15 cellular contexts compared by ENCODE assay signal in genomic region chr1:182015360-182015759, GRCh38. TPM values are rescaled to one million over a fixed set of nuclear protein-coding genes. Genes with fewer than 3 reads are reported as not detected.
DNase-seq lines count a peak whose midpoint lies in the region; ATAC-seq, FAIRE-seq and TF ChIP-seq lines count a peak whose summit lies in the region.
"Had no signal": no experiment of that assay in that cellular context is flagged by ENCODE, and none has a peak within 500 bp of the region (broad histone marks: within the 10 kb centered on the region; RNA-seq: fewer than 3 reads in every experiment).

No MANE protein-coding gene starts in this region.

- H2AK5ac ChIP-seq in mesenchymal stem cell (ENCODE audit: low read length, severe bottlenecking) = no peak overlapping the region

- no peak for ATAC-seq in HG03108 (IDR thresholded peaks at IDR 0.05; ENCODE audit: unreplicated experiment)
- no peak for ATAC-seq in HG03521 (IDR thresholded peaks at IDR 0.05; ENCODE audit: unreplicated experiment)

- H3K9me3 ChIP-seq in left ventricle myocardium inferior (replicated peaks) = peaks cover 29% of the 10 kb centered on the region
- H3K9me3 ChIP-seq in right atrium auricular region = no peaks in the 10 kb centered on the region
- peaks cover 7% of the 10 kb centered on the region for H3K9me3 ChIP-seq in mesenchymal stem cell (ENCODE audit: control insufficient read depth, low read length)

- no peak overlapping the region for H3K23ac ChIP-seq in mesenchymal stem cell (ENCODE audit: low read length in 2 of 2)

- 100% methylated on average over 1 of the region's 2 CpGs for WGBS in mesenchymal stem cell

- intact Hi-C loops in left ventricle myocardium inferior (cut with micrococcal nuclease) = no loop called here

- DNase-seq in left ventricle myocardium inferior = no peak
- DNase-seq in right atrium auricular region (ENCODE audit: low spot score) = no peak
- DNase-seq in LNCaP clone FGC (ENCODE audit: low read depth) = no peak
- DNase-seq in bronchial epithelial cell (ENCODE audit: low read depth) = no peak
- DNase-seq in mesenchymal stem cell = no peak
- DNase-seq in ecto neural progenitor cell (ENCODE audit: low spot score) = no peak
- DNase-seq: activated CD4-positive, alpha-beta memory T cell treated with anti-CD3 and anti-CD28 coated beads for 36 hours; AML-193; DMS79; glutamatergic neuron; kidney glomerular epithelial cell; NCI-H1417; NCI-H446 treated with DMSO at 0.1 percent for 48 hours had no signal

- no peaks in the 10 kb centered on the region for H3K27me3 ChIP-seq in left ventricle myocardium inferior (ENCODE audit: low read depth)
- no peaks in the 10 kb centered on the region for H3K27me3 ChIP-seq in right atrium auricular region
- H3K27me3 ChIP-seq in bronchial epithelial cell (ENCODE audit: control insufficient read depth, insufficient read depth, low read length) = no peaks in the 10 kb centered on the region
- no peaks in the 10 kb centered on the region for H3K27me3 ChIP-seq in mesenchymal stem cell (ENCODE audit: control insufficient read depth in 1 of 2, insufficient read depth in 1 of 2, low read length in 2 of 2)

- H3K27ac ChIP-seq in left ventricle myocardium inferior (replicated peaks) = no peak overlapping the region
- no peak overlapping the region for H3K27ac ChIP-seq in right atrium auricular region
- H3K27ac ChIP-seq in mesenchymal stem cell (ENCODE audit: low read length, poor library complexity, severe bottlenecking) = no peak overlapping the region

- H3K4me2 ChIP-seq in mesenchymal stem cell (ENCODE audit: low read length, poor library complexity, severe bottlenecking) = no peak overlapping the region

- H3K36me3 ChIP-seq in left ventricle myocardium inferior = no peaks in the 10 kb centered on the region
- no peaks in the 10 kb centered on the region for H3K36me3 ChIP-seq in right atrium auricular region
- H3K36me3 ChIP-seq in bronchial epithelial cell (ENCODE audit: control insufficient read depth, insufficient read depth, low read length) = no peaks in the 10 kb centered on the region
- H3K36me3 ChIP-seq in mesenchymal stem cell (ENCODE audit: control insufficient read depth in 1 of 2, insufficient read depth in 2 of 2, low read depth in 1 of 2, low read length in 2 of 2) = no peaks in the 10 kb centered on the region

- H4K91ac ChIP-seq in mesenchymal stem cell (ENCODE audit: low read length) = no peak overlapping the region

- no peak overlapping the region for H3K18ac ChIP-seq in mesenchymal stem cell (ENCODE audit: low read depth in 1 of 2, low read length in 2 of 2)

- no peak overlapping the region for H3K9ac ChIP-seq in mesenchymal stem cell (ENCODE audit: low read length)

- H3K79me1 ChIP-seq in mesenchymal stem cell (replicated peaks; ENCODE audit: low read length, poor library complexity, severe bottlenecking) = no peaks in the 10 kb centered on the region

- no peak for FAIRE-seq in bronchial epithelial cell (lab: Jason Lieb, UNC)

- H2BK5ac ChIP-seq in mesenchymal stem cell (ENCODE audit: low read depth, low read length, poor library complexity, severe bottlenecking) = no peak overlapping the region

- H3K4me3 ChIP-seq in left ventricle myocardium inferior (no peak overlapping the region), right atrium auricular region (no peak overlapping the region), LNCaP clone FGC (ENCODE audit: low read depth, low read length) (no peak overlapping the region), bronchial epithelial cell (ENCODE audit: low read depth, low read length) (no peak overlapping the region), mesenchymal stem cell (ENCODE audit: insufficient read depth in 1 of 2, low read depth in 1 of 2, low read length in 2 of 2) (no peak overlapping the region)

- no peak overlapping the region for H3K4ac ChIP-seq in mesenchymal stem cell (ENCODE audit: low read depth in 1 of 2, low read length in 2 of 2)

- no peaks in the 10 kb centered on the region for H3K4me1 ChIP-seq in left ventricle myocardium inferior
- H3K4me1 ChIP-seq in right atrium auricular region = no peaks in the 10 kb centered on the region
- H3K4me1 ChIP-seq in mesenchymal stem cell (ENCODE audit: control insufficient read depth, insufficient read depth, low read depth, low read length) = no peaks in the 10 kb centered on the region

- no peak overlapping the region for H2BK15ac ChIP-seq in mesenchymal stem cell (ENCODE audit: low read depth, poor library complexity, severe bottlenecking)

- H2BK12ac ChIP-seq in mesenchymal stem cell (ENCODE audit: low read length in 2 of 2) = no peak overlapping the region

- no peak overlapping the region for H3K14ac ChIP-seq in mesenchymal stem cell (ENCODE audit: low read length in 2 of 2)

- no peak overlapping the region for H4K8ac ChIP-seq in mesenchymal stem cell (ENCODE audit: low read length)

- no peak overlapping the region for H2BK120ac ChIP-seq in mesenchymal stem cell (ENCODE audit: low read depth, low read length)

- H2AFZ ChIP-seq in mesenchymal stem cell (ENCODE audit: low read depth, low read length) = no peak overlapping the region

- TF ChIP-seq CTCF in left ventricle myocardium inferior (IDR thresholded peaks at IDR 0.05; ENCODE audit: borderline replicate concordance) (peak; percentile 46), right atrium auricular region (IDR thresholded peaks at IDR 0.05) (no peak), LNCaP clone FGC (IDR thresholded peaks at IDR 0.05; ENCODE audit: control insufficient read depth, extremely low read depth, insufficient read depth) (peak; percentile 37), bronchial epithelial cell (IDR thresholded peaks at IDR 0.05; ENCODE audit: insufficient read depth, low read length, severe bottlenecking) (peak; percentile 9)

RNA-seq across cellular contexts. Expression of gene ZNF648, which starts 46.2 kb away (rescaled TPM):
- total RNA-seq in left ventricle myocardium inferior (not detected), right atrium auricular region (not detected), bronchial epithelial cell (not detected in 2 replicates)
- not detected for polyA plus RNA-seq in mesenchymal stem cell (2013, experiment 1 of 2)
- not detected for polyA plus RNA-seq in mesenchymal stem cell (2013, experiment 2 of 2)
- total RNA-seq: activated CD4-positive, alpha-beta memory T cell treated with anti-CD3 and anti-CD28 coated beads for 36 hours had no signal

Comparison
In these comparisons a context has a peak if more than half of its experiments do, and no peak if none do; other contexts are left out.
1. CTCF ChIP-seq: peak in left ventricle myocardium inferior (single experiment), LNCaP clone FGC (single experiment) and bronchial epithelial cell (single experiment); none in right atrium auricular region (0 of 2).